Comparison of ENCODE assay signal across 14 cellular contexts in genomic region chr3:134317106-134317947, GRCh38. TPM values are rescaled to one million over a fixed set of nuclear protein-coding genes. Genes with fewer than 3 reads are reported as not detected.
DNase-seq lines count a peak whose midpoint lies in the region; ATAC-seq, FAIRE-seq and TF ChIP-seq lines count a peak whose summit lies in the region.
"Had no signal": no experiment of that assay in that cellular context is flagged by ENCODE, and none has a peak within 500 bp of the region (broad histone marks: within the 10 kb centered on the region; RNA-seq: fewer than 3 reads in every experiment).

No MANE protein-coding gene starts in this region.

- TF ChIP-seq CTCF in MCF 10A (IDR thresholded peaks at IDR 0.05; ENCODE audit: unreplicated experiment), result no peak
- TF ChIP-seq CTCF in breast epithelium (IDR thresholded peaks at IDR 0.05), result no peak
- TF ChIP-seq CTCF in astrocyte (IDR thresholded peaks at IDR 0.05; ENCODE audit: insufficient read depth, low read depth, low read length), result no peak
- no peak for TF ChIP-seq CTCF in vagina (IDR thresholded peaks at IDR 0.05)

- POLR2A ChIA-PET in MCF 10A (lab: Yijun Ruan, JAX), result interaction anchor here (0.9 to 2.3 kb wide), 7 partner anchors 10 to 168 kb away, joined by 3 to 15 read pairs (median 4); partner anchors contain the start of genes ANAPC13 and CEP63

- TF ChIP-seq POLR2A in breast epithelium (IDR thresholded peaks at IDR 0.05), result no peak
- no peak for TF ChIP-seq POLR2A in vagina (IDR thresholded peaks at IDR 0.05)

- peak; percentile 81 for FAIRE-seq in astrocyte (lab: Jason Lieb, UNC)

- no peak overlapping the region for H3K4me3 ChIP-seq in breast epithelium
- no peak overlapping the region for H3K4me3 ChIP-seq in astrocyte (ENCODE audit: insufficient read depth, low read depth, low read length)
- no peak overlapping the region for H3K4me3 ChIP-seq in vagina
- H3K4me3 ChIP-seq: testis had no signal

- H3K9ac ChIP-seq in astrocyte (ENCODE audit: low read length), result no peak overlapping the region

- no peak for ATAC-seq in HG03571 (IDR thresholded peaks at IDR 0.05; ENCODE audit: unreplicated experiment)
- no peak for ATAC-seq in HG03280 (IDR thresholded peaks at IDR 0.05; ENCODE audit: unreplicated experiment)
- ATAC-seq in GM18909 (IDR thresholded peaks at IDR 0.05; ENCODE audit: poor library complexity, unreplicated experiment), result no peak
- ATAC-seq: activated CD8-positive, alpha-beta T cell treated with anti-CD3 and anti-CD28 coated beads for 36 hours; T-helper 17 cell had no signal

- H3K4me3 Mint-ChIP-seq in MCF 10A (ENCODE audit: unreplicated experiment), result no peak overlapping the region
- no peak overlapping the region for H3K4me3 Mint-ChIP-seq in astrocyte (ENCODE audit: unreplicated experiment)
- H3K4me3 Mint-ChIP-seq: activated CD8-positive, alpha-beta T cell treated with anti-CD3 and anti-CD28 coated beads for 36 hours; activated naive CD8-positive, alpha-beta T cell; T-helper 17 cell had no signal

- no peaks in the 10 kb centered on the region for H4K20me1 ChIP-seq in astrocyte (ENCODE audit: insufficient read depth, low read length)

- no peaks in the 10 kb centered on the region for H3K36me3 Mint-ChIP-seq in MCF 10A (ENCODE audit: insufficient read depth, unreplicated experiment)
- H3K36me3 Mint-ChIP-seq in astrocyte (ENCODE audit: low read depth, unreplicated experiment), result no peaks in the 10 kb centered on the region
- H3K36me3 Mint-ChIP-seq: activated naive CD8-positive, alpha-beta T cell had no signal

- no peaks in the 10 kb centered on the region for H3K27me3 Mint-ChIP-seq in MCF 10A (ENCODE audit: insufficient read depth, unreplicated experiment)
- no peaks in the 10 kb centered on the region for H3K27me3 Mint-ChIP-seq in astrocyte (ENCODE audit: low read depth, unreplicated experiment)

- no TSS peak for BruUV-seq in MCF 10A (replicated peaks; lab: Mats Ljungman, UMichigan)

- intact Hi-C loops in MCF 10A (cut with micrococcal nuclease), result loop anchor here (1.0 kb wide), 1 partner anchor 10 kb away; no protein-coding TSS in a partner anchor
- intact Hi-C loops in breast epithelium (cut with DNase I; ENCODE audit: low total_unique reads), result no loop called here
- intact Hi-C loops in vagina (cut with DNase I), result no loop called here

- H3K9me3 Mint-ChIP-seq in MCF 10A (ENCODE audit: unreplicated experiment), result no peaks in the 10 kb centered on the region
- H3K9me3 Mint-ChIP-seq in astrocyte (ENCODE audit: unreplicated experiment), result no peaks in the 10 kb centered on the region
- H3K9me3 Mint-ChIP-seq: activated CD8-positive, alpha-beta T cell treated with anti-CD3 and anti-CD28 coated beads for 36 hours had no signal

- H3K4me2 ChIP-seq in astrocyte (ENCODE audit: low read length), result no peak overlapping the region

- DNase-seq in MCF 10A (ENCODE audit: unreplicated experiment), result peak; percentile 78
- DNase-seq in breast epithelium (ENCODE audit: low spot score in 2 of 2), result no peak
- no peak for DNase-seq in astrocyte (ENCODE audit: low read depth)
- DNase-seq in islet precursor cell, result peak; percentile 60
- DNase-seq in vagina (ENCODE audit: extremely low spot score in 2 of 2), result peak; percentile 64 to 78
- DNase-seq: 8988T; activated CD8-positive, alpha-beta T cell treated with anti-CD3 and anti-CD28 coated beads for 36 hours; effector memory CD4-positive, alpha-beta T cell; T-helper 17 cell; testis had no signal

- H3K27ac ChIP-seq in breast epithelium (no peak overlapping the region), astrocyte (ENCODE audit: low read depth, low read length) (peak overlapping the region; percentile 39), vagina (peak overlapping the region; percentile 47)
- H3K27ac ChIP-seq: testis had no signal

- no peaks in the 10 kb centered on the region for H3K27me3 ChIP-seq in breast epithelium
- H3K27me3 ChIP-seq in astrocyte (ENCODE audit: insufficient read depth, low read length), result no peaks in the 10 kb centered on the region
- no peaks in the 10 kb centered on the region for H3K27me3 ChIP-seq in vagina
- H3K27me3 ChIP-seq: testis had no signal

- H3K9me3 ChIP-seq in breast epithelium (no peaks in the 10 kb centered on the region), astrocyte (ENCODE audit: insufficient read depth, low read depth, low read length) (no peaks in the 10 kb centered on the region), vagina (no peaks in the 10 kb centered on the region)
- H3K9me3 ChIP-seq: testis had no signal

- H3K36me3 ChIP-seq in breast epithelium (no peaks in the 10 kb centered on the region), astrocyte (ENCODE audit: insufficient read depth, low read length) (no peaks in the 10 kb centered on the region), vagina (no peaks in the 10 kb centered on the region)

- H3K27ac Mint-ChIP-seq in MCF 10A (ENCODE audit: low read depth, unreplicated experiment) (peak overlapping the region; percentile 42), astrocyte (ENCODE audit: unreplicated experiment) (peak overlapping the region; percentile 93)
- H3K27ac Mint-ChIP-seq: activated CD8-positive, alpha-beta T cell treated with anti-CD3 and anti-CD28 coated beads for 36 hours; activated naive CD8-positive, alpha-beta T cell; T-helper 17 cell had no signal

- H2AFZ ChIP-seq in astrocyte (ENCODE audit: low read depth, low read length), result no peak overlapping the region

- peaks cover 46% of the 10 kb centered on the region for H3K4me1 Mint-ChIP-seq in MCF 10A (ENCODE audit: insufficient read depth, unreplicated experiment)
- peaks cover 48% of the 10 kb centered on the region for H3K4me1 Mint-ChIP-seq in astrocyte (ENCODE audit: low read depth, unreplicated experiment)

- peaks cover 3 to 17% of the 10 kb centered on the region in 2 donors for H3K4me1 ChIP-seq in breast epithelium
- H3K4me1 ChIP-seq in astrocyte (ENCODE audit: insufficient read depth, low read length), result peaks cover 55% of the 10 kb centered on the region
- peaks cover 52% of the 10 kb centered on the region for H3K4me1 ChIP-seq in vagina

- no peaks in the 10 kb centered on the region for H3K79me2 ChIP-seq in astrocyte (ENCODE audit: insufficient read depth, low read length)

- CTCF ChIA-PET in MCF 10A (lab: Yijun Ruan, JAX), result interaction anchor here (0.5 to 13.0 kb wide), 12 partner anchors 8 to 378 kb away, joined by 3 to 444 read pairs (median 4); partner anchors contain the start of gene ANAPC13

RNA-seq across cellular contexts. Expression of gene AMOTL2, which starts 56.9 kb away (rescaled TPM):
- total RNA-seq in MCF 10A (2022) (92.6 and 137 TPM in 2 replicates), breast epithelium (100 to 1,000 TPM in 1 of 3 donors, 10 to 100 TPM in 2; 78.3 to 281 (median 83.2) TPM), astrocyte (150 and 197 TPM in 2 replicates), vagina (60.6 TPM)
- total RNA-seq: activated CD8-positive, alpha-beta T cell treated with anti-CD3 and anti-CD28 coated beads for 36 hours; T-helper 17 cell had no signal

Comparison
In these comparisons a context has a peak if more than half of its experiments do, and no peak if none do; other contexts are left out.
1. DNase-seq: peak in MCF 10A (single experiment), islet precursor cell (single experiment) and vagina (2 of 2); none in breast epithelium (0 of 2) and astrocyte (single experiment).
2. H3K27ac ChIP-seq: peak in astrocyte (single experiment) and vagina (single experiment); none in breast epithelium (0 of 2).